In the genomic region with DNA sequence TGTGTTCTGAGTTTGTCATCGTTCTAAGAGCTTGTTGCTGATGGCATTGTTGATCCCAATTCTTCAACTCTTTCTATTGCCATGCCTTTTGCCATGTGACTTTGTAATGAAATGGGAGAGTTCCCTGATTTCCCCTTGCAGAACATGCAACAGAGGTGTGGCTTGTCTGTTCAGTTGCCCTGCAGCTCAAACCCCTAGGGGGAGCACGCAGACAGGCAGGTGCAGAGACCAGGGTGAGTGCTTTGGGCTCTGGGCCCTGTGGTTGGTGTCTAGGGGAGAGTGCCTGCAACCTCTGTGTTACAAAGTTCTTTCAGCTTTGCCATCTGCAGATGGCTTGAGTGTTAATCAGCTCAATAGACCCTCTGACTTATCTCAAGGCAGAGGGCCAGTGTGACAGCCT, we compare ENCODE assay signal across 9 cellular contexts.
DNase-seq lines count a peak whose midpoint lies in the region; ATAC-seq and TF ChIP-seq lines count a peak whose summit lies in the region.
"Had no signal": no experiment of that assay in that cellular context is flagged by ENCODE, and none has a peak within 500 bp of the region (broad histone marks: within the 10 kb centered on the region; RNA-seq: fewer than 3 reads in every experiment).

No MANE protein-coding gene starts in this region.

- no peaks in the 10 kb centered on the region for H3K27me3 Mint-ChIP-seq in memory B cell

- H3K4me1 Mint-ChIP-seq in memory B cell = peaks cover 8% of the 10 kb centered on the region

- ATAC-seq in HG02571 (IDR thresholded peaks at IDR 0.05; ENCODE audit: unreplicated experiment) = peak; percentile 71
- ATAC-seq in memory B cell (ENCODE audit: low read depth) = peak; percentile 94
- ATAC-seq in HG03378 (IDR thresholded peaks at IDR 0.05; ENCODE audit: unreplicated experiment) = no peak

- intact Hi-C loops in ascending aorta (cut with DNase I) = loop anchor here (10.0 kb wide), 1 partner anchor 139 kb away; no protein-coding TSS in a partner anchor

- H3K4me3 Mint-ChIP-seq in memory B cell = no peak overlapping the region

- no peaks in the 10 kb centered on the region for H3K36me3 ChIP-seq in ascending aorta

- no peaks in the 10 kb centered on the region for H3K4me1 ChIP-seq in ascending aorta

- no peaks in the 10 kb centered on the region for H3K9me3 ChIP-seq in ascending aorta

- no peaks in the 10 kb centered on the region for H3K9me3 Mint-ChIP-seq in memory B cell

- H3K27me3 ChIP-seq in ascending aorta = no peaks in the 10 kb centered on the region

- H3K4me3 ChIP-seq in ascending aorta = no peak overlapping the region

- no peak overlapping the region for H3K27ac Mint-ChIP-seq in memory B cell

- no peak overlapping the region for H3K27ac ChIP-seq in ascending aorta

- no peaks in the 10 kb centered on the region for H3K36me3 Mint-ChIP-seq in memory B cell

- peak; percentile 19 for DNase-seq in DMS 273 (lab: John Stamatoyannopoulos, UW; ENCODE audit: unreplicated experiment)
- no peak for DNase-seq in DMS 273 treated with DMSO at 0.1 percent for 48 hours (lab: John Stamatoyannopoulos, UW)
- DNase-seq in SW480 (ENCODE audit: low spot score) = peak; percentile 19
- DNase-seq in memory B cell (ENCODE audit: low spot score in 2 of 2) = peak in 1 of 2 donors; percentile 33
- DNase-seq in NCI-H1417 treated with DMSO at 0.1 percent for 48 hours (lab: John Stamatoyannopoulos, UW) = no peak
- no peak for DNase-seq in ascending aorta (ENCODE audit: low spot score in 2 of 2)
- DNase-seq: 8988T had no signal

- no peak for TF ChIP-seq CTCF in ascending aorta (IDR thresholded peaks at IDR 0.05)

Comparison
In these comparisons a context has a peak if more than half of its experiments do, and no peak if none do; other contexts are left out.
1. DNase-seq: peak in DMS 273 (single experiment) and SW480 (single experiment); none in DMS 273 treated with DMSO at 0.1 percent for 48 hours (single experiment), NCI-H1417 treated with DMSO at 0.1 percent for 48 hours (single experiment) and ascending aorta (0 of 2).